26 cellular contexts compared by ENCODE assay signal in genomic region chr1:30492451-30492850, GRCh38.
"Had no signal": no experiment of that assay in that cellular context is flagged by ENCODE, and none has a peak within 500 bp of the region (broad histone marks: within the 10 kb centered on the region; RNA-seq: fewer than 3 reads in every experiment).

No MANE protein-coding gene starts in this region.

- H3K4me3 ChIP-seq: ovary, prostate gland, right atrium auricular region, right lobe of liver, sigmoid colon, stomach, thoracic aorta, thyroid gland, tibial nerve, upper lobe of left lung, uterus had no signal

- H2AFZ ChIP-seq: parathyroid adenoma had no signal

- H3K4me1 ChIP-seq: parathyroid adenoma, prostate gland, right atrium auricular region, right lobe of liver, sigmoid colon, stomach, thyroid gland, tibial nerve, upper lobe of left lung, uterus had no signal

- H3K9me3 ChIP-seq: ovary, prostate gland, right atrium auricular region, right lobe of liver, sigmoid colon, thoracic aorta, thyroid gland, upper lobe of left lung, uterus had no signal

- DNase-seq: naive B cell; naive thymus-derived CD8-positive, alpha-beta T cell; nephron progenitor cell; occipital lobe; posterior cingulate gyrus; retina; right lobe of liver; sigmoid colon; small intestine; stimulated activated CD4-positive, alpha-beta T cell treated with anti-CD3 and anti-CD28 coated beads, Interleukin-12 subunit alpha, Interleukin-12 subunit beta, amount 100 ng/mL, for 4 hours; stimulated activated CD4-positive, alpha-beta T cell treated with anti-CD3 and anti-CD28 coated beads, Interleukin-1b, Interleukin-23, amount 100 ng/mL, for 48 hours; stimulated activated CD4-positive, alpha-beta T cell treated with anti-CD3 and anti-CD28 coated beads, Interleukin-4, amount 100 ng/mL, for 24 hours; stimulated activated naive B cell treated with anti-CD40 and anti-IgM and Interleukin-4, amounts not matched to agents 10 μg/mL and 1 μg/mL and 100 μg/mL, for 72 hours; stimulated activated naive CD4-positive, alpha-beta T cell treated with Interleukin-2 at 50 U/mL for 16 hours; stomach; thyroid gland; trophoblast cell; upper lobe of left lung; uterus had no signal

- H3K27me3 ChIP-seq: ovary, right atrium auricular region, right lobe of liver, sigmoid colon, stomach, thyroid gland, tibial nerve, upper lobe of left lung, uterus had no signal

- H3K36me3 ChIP-seq: ovary, prostate gland, right atrium auricular region, right lobe of liver, sigmoid colon, stomach, thoracic aorta, thyroid gland, tibial nerve, upper lobe of left lung, uterus had no signal

- H3K27ac ChIP-seq: ovary, parathyroid adenoma, prostate gland, right atrium auricular region, right lobe of liver, sigmoid colon, stomach, thoracic aorta, thyroid gland, tibial nerve, upper lobe of left lung, uterus had no signal

- ATAC-seq: naive thymus-derived CD8-positive, alpha-beta T cell; stimulated activated effector memory CD8-positive, alpha-beta T cell treated with anti-CD3 and anti-CD28 coated beads, Interleukin-12 subunit alpha, Interleukin-12 subunit beta, amount 100 ng/mL, for 72 hours; stimulated activated naive B cell treated with anti-CD40 and anti-IgM and Interleukin-4, amounts not matched to agents 10 μg/mL and 1 μg/mL and 100 μg/mL, for 72 hours had no signal

- H3K9ac ChIP-seq: parathyroid adenoma had no signal
